Comparison of ENCODE assay signal across 17 cellular contexts in genomic region chr3:72474775-72475174, GRCh38. TPM values are rescaled to one million over a fixed set of nuclear protein-coding genes. Genes with fewer than 3 reads are reported as not detected.
DNase-seq lines count a peak whose midpoint lies in the region; ATAC-seq, FAIRE-seq and TF ChIP-seq lines count a peak whose summit lies in the region.
"Had no signal": no experiment of that assay in that cellular context is flagged by ENCODE, and none has a peak within 500 bp of the region (broad histone marks: within the 10 kb centered on the region; RNA-seq: fewer than 3 reads in every experiment).

No MANE protein-coding gene starts in this region.

- H3K36me3 ChIP-seq in liver (ENCODE audit: control insufficient read depth in 4 of 4, insufficient read depth in 3 of 4, low read depth in 1 of 4, low read length in 3 of 4) (no peaks in the 10 kb centered on the region), HepG2 (replicated peaks in 1 of 2; ENCODE audit: control insufficient read depth in 1 of 2, insufficient read depth in 2 of 2, low read length in 2 of 2) (no peaks in the 10 kb centered on the region), right lobe of liver (no peaks in the 10 kb centered on the region), sigmoid colon (no peaks in the 10 kb centered on the region)
- H3K36me3 ChIP-seq: BE2C, MG63, Peyer's patch had no signal

- ATAC-seq in HepG2 (no peak), right lobe of liver (no peak), right cardiac atrium (no peak)

- TF ChIP-seq RAD21 in liver (IDR thresholded peaks at IDR 0.05) (no peak), HepG2 (CRISPR knock-in tag; IDR thresholded peaks at IDR 0.05) (no peak)

- H4K20me1 ChIP-seq in HepG2 (ENCODE audit: insufficient read depth, low read length), result no peaks in the 10 kb centered on the region

- POLR2A ChIA-PET in HepG2 (lab: Yijun Ruan, JAX), result no interaction called here
- POLR2A ChIA-PET in activated CD4-positive, alpha-beta memory T cell treated with anti-CD3 and anti-CD28 coated beads for 36 hours (lab: Charles Lee), result interaction anchor here (1.1 to 1.5 kb wide), 2 partner anchors 9 to 27 kb away, joined by 3 to 4 read pairs; no protein-coding TSS in a partner anchor

- TF ChIP-seq CTCF in liver (IDR thresholded peaks at IDR 0.05; ENCODE audit: low read depth, low read length, missing input control), result no peak
- no peak for TF ChIP-seq CTCF in HepG2 (CRISPR knock-in tag; IDR thresholded peaks at IDR 0.05)
- no peak for TF ChIP-seq CTCF in right lobe of liver (IDR thresholded peaks at IDR 0.05)
- TF ChIP-seq CTCF in sigmoid colon (IDR thresholded peaks at IDR 0.05), result no peak

- H3K27me3 ChIP-seq in liver (ENCODE audit: control insufficient read depth in 4 of 4, insufficient read depth in 4 of 4, low read length in 3 of 4), result no peaks in the 10 kb centered on the region
- H3K27me3 ChIP-seq in HepG2 (ENCODE audit: control insufficient read depth in 1 of 2, insufficient read depth in 2 of 2, low read length in 2 of 2), result no peaks in the 10 kb centered on the region; a peak in 1 of 5 replicates
- no peaks in the 10 kb centered on the region for H3K27me3 ChIP-seq in right lobe of liver
- H3K27me3 ChIP-seq in sigmoid colon, result no peaks in the 10 kb centered on the region
- H3K27me3 ChIP-seq in right cardiac atrium (ENCODE audit: control insufficient read depth, insufficient read depth), result no peaks in the 10 kb centered on the region
- H3K27me3 ChIP-seq: BE2C, MG63, Peyer's patch had no signal

- H3K27me3 Mint-ChIP-seq in activated CD4-positive, alpha-beta memory T cell treated with anti-CD3 and anti-CD28 coated beads for 36 hours, result no peaks in the 10 kb centered on the region

- H3K4me1 ChIP-seq in liver (ENCODE audit: control insufficient read depth in 4 of 4, insufficient read depth in 4 of 4, low read length in 3 of 4) (peaks cover 0 to 14% (median 12%) of the 10 kb centered on the region in 4 donors), HepG2 (ENCODE audit: insufficient read depth, low read length) (peaks cover 26% of the 10 kb centered on the region), right lobe of liver (peaks cover 0 to 21% (median 7%) of the 10 kb centered on the region in 4 donors), sigmoid colon (no peaks in the 10 kb centered on the region), right cardiac atrium (ENCODE audit: control insufficient read depth, insufficient read depth, low read length) (no peaks in the 10 kb centered on the region)
- H3K4me1 ChIP-seq: Peyer's patch had no signal

- no peaks in the 10 kb centered on the region for H3K9me3 ChIP-seq in liver (ENCODE audit: control insufficient read depth in 4 of 4, low read length in 3 of 4)
- H3K9me3 ChIP-seq in HepG2 (ENCODE audit: low read length), result no peaks in the 10 kb centered on the region
- H3K9me3 ChIP-seq in right lobe of liver, result no peaks in the 10 kb centered on the region
- no peaks in the 10 kb centered on the region for H3K9me3 ChIP-seq in sigmoid colon
- no peaks in the 10 kb centered on the region for H3K9me3 ChIP-seq in right cardiac atrium (ENCODE audit: control insufficient read depth, low read length)
- H3K9me3 ChIP-seq: BE2C, MG63, Peyer's patch had no signal

- 94% methylated on average over 4 of the region's 4 CpGs for WGBS in liver
- WGBS in HepG2 (ENCODE audit: low lambda C conversion rate), result 42% methylated on average over 4 of the region's 4 CpGs
- 81% methylated on average over 2 of the region's 4 CpGs for WGBS in right lobe of liver (ENCODE audit: insufficient coverage, low coverage, low lambda C conversion rate, missing lambda C conversion rate)
- 90 to 97% methylated on average over 4 of the region's 4 CpGs for WGBS in sigmoid colon, 2 donors
- WGBS in right cardiac atrium, result 93% methylated on average over 4 of the region's 4 CpGs

- no peak for FAIRE-seq in HepG2 (lab: Jason Lieb, UNC)
- FAIRE-seq: G401.6, H1 had no signal

- peaks cover 2% of the 10 kb centered on the region for H3K9me3 Mint-ChIP-seq in activated CD4-positive, alpha-beta memory T cell treated with anti-CD3 and anti-CD28 coated beads for 36 hours

- H3K79me2 ChIP-seq in HepG2 (ENCODE audit: insufficient read depth, low read length), result no peaks in the 10 kb centered on the region

- H3K36me3 Mint-ChIP-seq in activated CD4-positive, alpha-beta memory T cell treated with anti-CD3 and anti-CD28 coated beads for 36 hours, result no peaks in the 10 kb centered on the region
- H3K36me3 Mint-ChIP-seq: CD4-positive, alpha-beta memory T cell had no signal

- BruUV-seq in HepG2 (replicated peaks; lab: Mats Ljungman, UMichigan), result no TSS peak

- DNase-seq in HepG2 (ENCODE audit: low spot score) (no peak), right lobe of liver (no peak), dermis blood vessel endothelial cell (no peak), sigmoid colon (no peak), right cardiac atrium (no peak)
- peak; percentile 38 for DNase-seq in activated CD4-positive, alpha-beta memory T cell treated with anti-CD3 and anti-CD28 coated beads for 36 hours
- DNase-seq: BE2C; CD4-positive, alpha-beta memory T cell; DMS79 treated with DMSO at 0.1 percent for 48 hours; MG63; NCI-H187 treated with DMSO at 0.1 percent for 48 hours; NCI-H82; Peyer's patch; Right ventricle myocardium superior had no signal

- H3K4me3 ChIP-seq in liver (ENCODE audit: low read depth in 1 of 3, low read length in 3 of 3), result no peak overlapping the region
- H3K4me3 ChIP-seq in HepG2 (replicated peaks in 1 of 3; ENCODE audit: insufficient read depth in 1 of 3, low read depth in 2 of 3, low read length in 3 of 3), result no peak overlapping the region
- no peak overlapping the region for H3K4me3 ChIP-seq in right lobe of liver
- no peak overlapping the region for H3K4me3 ChIP-seq in sigmoid colon
- H3K4me3 ChIP-seq in right cardiac atrium (ENCODE audit: low read length), result no peak overlapping the region
- H3K4me3 ChIP-seq: MG63, Peyer's patch had no signal

- H3K4me2 ChIP-seq in HepG2 (ENCODE audit: low read depth, low read length), result no peak overlapping the region

- TF ChIP-seq POLR2A in HepG2 (IDR thresholded peaks at IDR 0.05; ENCODE audit: insufficient read depth in 1 of 2, low read depth in 2 of 2, low read length in 2 of 2), result no peak
- no peak for TF ChIP-seq POLR2A in right lobe of liver (IDR thresholded peaks at IDR 0.05)
- TF ChIP-seq POLR2A in sigmoid colon (IDR thresholded peaks at IDR 0.05), result no peak

- in situ Hi-C loops in HepG2 (cut with HindIII; ENCODE audit: extremely low pct_ligation_motif_present, low pct_unique_long_range_greater_than_20kb), result no loop called here

- H3K27ac ChIP-seq in liver (ENCODE audit: low read depth in 1 of 2, low read length in 2 of 2), result peak overlapping the region; percentile 48 to 60
- H3K27ac ChIP-seq in HepG2 (ENCODE audit: extremely low read length, insufficient read depth, low read length), result no peak overlapping the region
- peak overlapping the region in 2 of 3 donors; percentile 56 to 68 for H3K27ac ChIP-seq in right lobe of liver
- H3K27ac ChIP-seq in sigmoid colon, result no peak overlapping the region
- H3K27ac ChIP-seq in right cardiac atrium (ENCODE audit: low read length), result no peak overlapping the region
- H3K27ac ChIP-seq: Peyer's patch had no signal

- H3K4me1 Mint-ChIP-seq in activated CD4-positive, alpha-beta memory T cell treated with anti-CD3 and anti-CD28 coated beads for 36 hours (ENCODE audit: low read depth), result peaks cover 44% of the 10 kb centered on the region

- no peak overlapping the region for H3K9ac ChIP-seq in liver (ENCODE audit: low read depth in 1 of 2, low read length in 2 of 2)
- H3K9ac ChIP-seq in HepG2 (ENCODE audit: insufficient read depth, low read depth, low read length), result no peak overlapping the region

- no peak for TF ChIP-seq EP300 in HepG2 (IDR thresholded peaks at IDR 0.05; ENCODE audit: low read depth in 2 of 2, low read length in 2 of 2)
- TF ChIP-seq EP300 in HepG2 (CRISPR knock-in tag; IDR thresholded peaks at IDR 0.05; ENCODE audit: borderline replicate concordance), result no peak
- no peak for TF ChIP-seq EP300 in sigmoid colon (IDR thresholded peaks at IDR 0.05)

- H3K4me3 Mint-ChIP-seq in activated CD4-positive, alpha-beta memory T cell treated with anti-CD3 and anti-CD28 coated beads for 36 hours, result peak overlapping the region; percentile 6
- H3K4me3 Mint-ChIP-seq: CD4-positive, alpha-beta memory T cell had no signal

- no peak overlapping the region for H2AFZ ChIP-seq in HepG2 (ENCODE audit: low read length)

- intact Hi-C loops in HepG2 (cut with micrococcal nuclease; ENCODE audit: unreplicated experiment), result no loop called here
- intact Hi-C loops in activated CD4-positive, alpha-beta memory T cell treated with anti-CD3 and anti-CD28 coated beads for 36 hours (cut with micrococcal nuclease), result loop anchor here (1.0 to 5.0 kb wide), 4 partner anchors 9 to 477 kb away; no protein-coding TSS in a partner anchor
- intact Hi-C loops in right lobe of liver (cut with DNase I), result no loop called here
- intact Hi-C loops in sigmoid colon (cut with DNase I), result no loop called here
- intact Hi-C loops in right cardiac atrium (cut with DNase I), result no loop called here

- CTCF ChIA-PET in HepG2 (lab: Yijun Ruan, JAX; ENCODE audit: low intra/inter-chr PET ratio, low total read pairs), result no interaction called here
- CTCF ChIA-PET in activated CD4-positive, alpha-beta memory T cell treated with anti-CD3 and anti-CD28 coated beads for 36 hours (lab: Charles Lee), result no interaction called here

- peak overlapping the region; percentile 89 for H3K27ac Mint-ChIP-seq in activated CD4-positive, alpha-beta memory T cell treated with anti-CD3 and anti-CD28 coated beads for 36 hours
- H3K27ac Mint-ChIP-seq: CD4-positive, alpha-beta memory T cell had no signal

RNA-seq across cellular contexts. Expression of gene RYBP, which starts 28.4 kb away (rescaled TPM):
- total RNA-seq in liver (10 to 100 TPM in 1 of 2 donors, 1 to 10 TPM in 1; 6.4 to 14.8 TPM), HepG2 (2016; rRNA removed; fragmentation: Illumina TruSeq; extraction: Trizol) (6.1 and 13.2 TPM in 2 replicates), right lobe of liver (1 to 10 TPM; 4.2 to 8.7 (median 5.4) TPM), dermis blood vessel endothelial cell (6.6 and 9.4 TPM in 2 replicates), sigmoid colon (10 to 100 TPM; 14.2 to 18.0 (median 16.4) TPM), right cardiac atrium (10 to 100 TPM in 1 of 4 donors, 1 to 10 TPM in 3; 9.3 to 10.7 (median 9.9) TPM)
- polyA plus RNA-seq in liver (1 to 10 TPM; 3.1 to 3.3 TPM), HepG2 (2011; rRNA removed) (8.0 and 10.7 TPM in 2 replicates), sigmoid colon (10 to 100 TPM in 2 of 3 donors, 1 to 10 TPM in 1; 8.9 to 12.0 (median 10.2) TPM), right cardiac atrium (5.3 TPM)
- 1.0 and 1.2 TPM in 2 replicates for total RNA-seq in HepG2 (2016; cell fraction: cytosol; rRNA removed; fragmentation: Illumina TruSeq; extraction: Trizol; ENCODE audit: low read depth)
- 6.3 and 12.2 TPM in 2 replicates for total RNA-seq in HepG2 (2016; cell fraction: insoluble cytoplasmic fraction; rRNA removed; fragmentation: Illumina TruSeq; extraction: Trizol)
- total RNA-seq in HepG2 (2016; cell fraction: membrane; rRNA removed; fragmentation: Illumina TruSeq; extraction: Trizol), result 7.7 and 7.8 TPM in 2 replicates
- 8.8 and 10.1 TPM in 2 replicates for total RNA-seq in HepG2 (2016; cell fraction: nucleus; rRNA removed; fragmentation: Illumina TruSeq; extraction: Trizol)
- 4.9 and 7.5 TPM in 2 replicates for polyA plus RNA-seq in HepG2 (2011; cell fraction: cytosol; rRNA removed)
- 5.2 and 6.1 TPM in 2 replicates for polyA plus RNA-seq in HepG2 (2011; cell fraction: nucleus; rRNA removed)
- 15.4 and 18.6 TPM in 2 replicates for polyA plus RNA-seq in HepG2 (2012)
- polyA plus RNA-seq in HepG2 (2016; cell fraction: cytosol; fragmentation: Illumina TruSeq; extraction: Trizol; ENCODE audit: low read depth), result 1.4 TPM in 2 replicates
- polyA plus RNA-seq in HepG2 (2016; cell fraction: insoluble cytoplasmic fraction; fragmentation: Illumina TruSeq; extraction: Trizol; ENCODE audit: low read depth), result 16.6 TPM in 2 replicates
- polyA plus RNA-seq in HepG2 (2016; cell fraction: membrane; fragmentation: Illumina TruSeq; extraction: Trizol; ENCODE audit: low read depth), result 6.0 and 6.1 TPM in 2 replicates
- 13.8 and 14.7 TPM in 2 replicates for polyA plus RNA-seq in HepG2 (2016; cell fraction: nucleus; fragmentation: Illumina TruSeq; extraction: Trizol; ENCODE audit: insufficient read depth, low read depth)
- polyA minus RNA-seq in HepG2 (2011; rRNA and poly(A)+ RNA removed; ENCODE audit: low replicate concordance), result 2.2 and 5.2 TPM in 2 replicates
- polyA minus RNA-seq in HepG2 (2011; cell fraction: cytosol; rRNA and poly(A)+ RNA removed), result 13.5 and 13.7 TPM in 2 replicates
- polyA minus RNA-seq in HepG2 (2011; cell fraction: nucleus; rRNA and poly(A)+ RNA removed), result 17.0 and 23.4 TPM in 2 replicates
- total RNA-seq in activated CD4-positive, alpha-beta memory T cell treated with anti-CD3 and anti-CD28 coated beads for 36 hours, result 10 to 100 TPM; 36.5 to 37.0 TPM

Comparison
In these comparisons a context has a peak if more than half of its experiments do, and no peak if none do; other contexts are left out.
1. H3K27ac ChIP-seq: peak in liver (2 of 2) and right lobe of liver (2 of 3); none in HepG2 (single experiment), sigmoid colon (0 of 4) and right cardiac atrium (single experiment).